Comparison of ENCODE assay signal across 6 cellular contexts in the genomic region with DNA sequence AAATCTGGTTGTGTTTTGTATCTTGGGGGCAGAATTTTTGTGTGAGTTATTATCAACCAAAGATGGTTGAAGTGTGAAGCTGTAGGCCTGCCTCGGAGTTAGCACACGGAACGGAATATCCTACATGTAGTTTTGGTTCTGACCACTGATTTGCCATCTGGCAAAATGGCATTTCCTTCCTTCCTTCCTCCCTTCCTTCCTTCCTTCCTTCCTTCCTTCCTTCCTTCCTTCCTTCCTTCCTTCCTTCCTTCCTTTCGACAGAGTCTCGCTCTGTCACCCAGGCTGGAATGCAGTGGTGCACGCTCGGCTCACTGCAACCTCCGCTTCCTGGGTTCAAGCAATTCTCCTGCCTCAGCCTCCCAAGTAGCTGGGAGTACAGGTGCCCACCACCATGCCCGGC.
DNase-seq lines count a peak whose midpoint lies in the region; TF ChIP-seq lines count a peak whose summit lies in the region.
"Not testable (repeated sequence)": the region's sequence is repeated elsewhere in the genome, so short reads cannot be mapped to it uniquely, and the experiment has no call there.

No MANE protein-coding gene starts in this region.

- peak overlapping the region; percentile 51 for H3K9ac ChIP-seq in SK-N-MC (ENCODE audit: insufficient read length)

- not testable (repeated sequence) for H3K27ac Mint-ChIP-seq in chondrocyte (ENCODE audit: unreplicated experiment)

- peak; percentile 53 for DNase-seq in A673 (ENCODE audit: low spot score)
- not testable (repeated sequence) for DNase-seq in SK-N-MC (ENCODE audit: low read depth, low spot score); esophagus muscularis mucosa (ENCODE audit: extremely low spot score); right atrium auricular region (ENCODE audit: low spot score)
- peak; percentile 8 for DNase-seq in chondrocyte (ENCODE audit: low spot score)
- peak; percentile 37 for DNase-seq in mesenteric fat pad (ENCODE audit: low spot score)

- H3K27me3 ChIP-seq in A673 (replicated peaks; ENCODE audit: insufficient read depth, low read depth, low read length, poor library complexity); esophagus muscularis mucosa; right atrium auricular region: not testable (repeated sequence)

- peak overlapping the region; percentile 69 for H3K27ac ChIP-seq in A673 (ENCODE audit: low read depth, low read length, poor library complexity, severe bottlenecking)
- H3K27ac ChIP-seq in SK-N-MC: peak overlapping the region; percentile 96
- peak overlapping the region; percentile 78 to 88 (median 84) for H3K27ac ChIP-seq in esophagus muscularis mucosa (replicated peaks in 1 of 4)
- H3K27ac ChIP-seq in right atrium auricular region: peak overlapping the region; percentile 82 to 94

- TF ChIP-seq CTCF in A673 (conservative IDR thresholded peaks at IDR 0.05; ENCODE audit: low read depth, low read length); chondrocyte (IDR thresholded peaks at IDR 0.05); esophagus muscularis mucosa (IDR thresholded peaks at IDR 0.05); right atrium auricular region (IDR thresholded peaks at IDR 0.05): not testable (repeated sequence)

- not testable (repeated sequence) for TF ChIP-seq EP300 in esophagus muscularis mucosa (IDR thresholded peaks at IDR 0.05)

- not testable (repeated sequence) for BruUV-seq in A673 (replicated peaks; lab: Mats Ljungman, UMichigan)

- not testable (repeated sequence) for TF ChIP-seq POLR2A in esophagus muscularis mucosa (IDR thresholded peaks at IDR 0.05; ENCODE audit: low read depth)

- not testable (repeated sequence) for H3K4me1 ChIP-seq in A673 (ENCODE audit: insufficient read depth, low read length, poor library complexity, severe bottlenecking)
- H3K4me1 ChIP-seq in esophagus muscularis mucosa: peaks cover 8 to 69% (median 61%) of the 10 kb centered on the region in 4 donors
- H3K4me1 ChIP-seq in right atrium auricular region: peaks cover 0 to 26% of the 10 kb centered on the region in 2 donors

- not testable (repeated sequence) for H3K4me3 Mint-ChIP-seq in chondrocyte (ENCODE audit: unreplicated experiment)

- CTCF ChIA-PET in A673 (lab: Charles Lee): not testable (repeated sequence)

- H3K36me3 ChIP-seq in A673 (ENCODE audit: insufficient read depth, low read length, poor library complexity, severe bottlenecking); SK-N-MC (ENCODE audit: insufficient read depth, low read length); esophagus muscularis mucosa; right atrium auricular region: not testable (repeated sequence)

- intact Hi-C loops in A673 (cut with micrococcal nuclease; ENCODE audit: unreplicated experiment); esophagus muscularis mucosa (cut with DNase I): not testable (repeated sequence)

- H3K36me3 Mint-ChIP-seq in chondrocyte (ENCODE audit: low read depth): not testable (repeated sequence)

- POLR2A ChIA-PET in A673 (lab: Charles Lee; ENCODE audit: low non-redundant PET): not testable (repeated sequence)

- not testable (repeated sequence) for H3K9me3 ChIP-seq in A673 (ENCODE audit: low read depth, low read length, poor library complexity, severe bottlenecking); SK-N-MC (ENCODE audit: low read depth, low read length); esophagus muscularis mucosa; right atrium auricular region

- H3K9me3 Mint-ChIP-seq in chondrocyte (ENCODE audit: low read depth): not testable (repeated sequence)

- H3K4me1 Mint-ChIP-seq in chondrocyte (ENCODE audit: low read depth): not testable (repeated sequence)

- H3K27me3 Mint-ChIP-seq in chondrocyte (ENCODE audit: low read depth): not testable (repeated sequence)

- 81% methylated on average over 9 of the region's 9 CpGs for WGBS in esophagus muscularis mucosa

- H3K4me3 ChIP-seq in A673 (ENCODE audit: low read depth, low read length, poor library complexity, severe bottlenecking); esophagus muscularis mucosa; right atrium auricular region: not testable (repeated sequence)
- H3K4me3 ChIP-seq in SK-N-MC: peak overlapping the region; percentile 50
